ENCODE assay signal across 10 cellular contexts in genomic region chr3:179949428-179949827, GRCh38.
A peak's percentile ranks its signal among the peaks of the same experiment; 100 is the strongest.
DNase-seq lines count a peak whose midpoint lies in the region; ATAC-seq and TF ChIP-seq lines count a peak whose summit lies in the region.
"Had no signal": no experiment of that assay in that cellular context is flagged by ENCODE, and none has a peak within 500 bp of the region (broad histone marks: within the 10 kb centered on the region; RNA-seq: fewer than 3 reads in every experiment).

No MANE protein-coding gene starts in this region.

- peaks cover 32% of the 10 kb centered on the region for H3K4me1 ChIP-seq in DND-41 (ENCODE audit: insufficient read depth, low read length)

- H3K4me2 ChIP-seq in DND-41 (ENCODE audit: insufficient read depth, low read length), result no peak overlapping the region

- H3K27ac ChIP-seq in DND-41 (ENCODE audit: low read length) (peak overlapping the region; percentile 53), brain microvascular endothelial cell (no peak overlapping the region)

- H3K36me3 ChIP-seq in DND-41 (ENCODE audit: insufficient read depth, low read length) (peaks cover 14% of the 10 kb centered on the region), brain microvascular endothelial cell (replicated peaks) (no peaks in the 10 kb centered on the region)

- TF ChIP-seq CTCF in DND-41 (IDR thresholded peaks at IDR 0.05; ENCODE audit: borderline replicate concordance, extremely low read depth, low read length, poor library complexity, severe bottlenecking) (no peak), brain microvascular endothelial cell (IDR thresholded peaks at IDR 0.05; ENCODE audit: low read depth, low read length, missing control alignments) (no peak)

- no peaks in the 10 kb centered on the region for H3K9me3 ChIP-seq in DND-41 (ENCODE audit: insufficient read depth, low read length, severe bottlenecking)

- H3K79me2 ChIP-seq in DND-41 (ENCODE audit: insufficient read depth, low read length), result peaks cover 70% of the 10 kb centered on the region

- ATAC-seq in DND-41 (ENCODE audit: insufficient read depth, low read depth) (peak; percentile 39; the same call in 2 of the 3 replicates), GM21529 (IDR thresholded peaks at IDR 0.05; ENCODE audit: unreplicated experiment) (peak; percentile 94), HG03432 (IDR thresholded peaks at IDR 0.05; ENCODE audit: unreplicated experiment) (peak; percentile 85), GM21360 (IDR thresholded peaks at IDR 0.05; ENCODE audit: unreplicated experiment) (no peak)
- ATAC-seq: activated CD8-positive, alpha-beta T cell treated with anti-CD3 and anti-CD28 coated beads for 36 hours had no signal

- no peak overlapping the region for H3K4me3 ChIP-seq in DND-41 (ENCODE audit: low read depth in 1 of 2, low read length in 2 of 2)
- no peak overlapping the region for H3K4me3 ChIP-seq in brain microvascular endothelial cell (ENCODE audit: low read depth, low read length)

- H3K9ac ChIP-seq in DND-41 (ENCODE audit: low read depth, low read length), result no peak overlapping the region; the same call in 1 of the 2 replicates

- in situ Hi-C loops in brain microvascular endothelial cell (cut with HindIII; ENCODE audit: low pct_ligation_motif_present, low sequenced_read_pairs), result no loop called here

- no peaks in the 10 kb centered on the region for H4K20me1 ChIP-seq in DND-41 (ENCODE audit: insufficient read depth, low read length)

- H2AFZ ChIP-seq in DND-41 (ENCODE audit: low read depth, low read length), result no peak overlapping the region

- no peak for DNase-seq in DND-41
- peak; percentile 98 for DNase-seq in NCI-H526 treated with DMSO at 0.1 percent for 48 hours (lab: John Stamatoyannopoulos, UW)
- DNase-seq in cortex of kidney (lab: John Stamatoyannopoulos, UW), result no peak
- DNase-seq in stimulated activated CD8-positive, alpha-beta memory T cell treated with anti-CD3 and anti-CD28 coated beads, Interleukin-4, amount 100 ng/mL, for 48 hours, result no peak
- DNase-seq in brain microvascular endothelial cell, result no peak
- DNase-seq: activated CD8-positive, alpha-beta T cell treated with anti-CD3 and anti-CD28 coated beads for 36 hours; caudate nucleus had no signal

- H3K27me3 ChIP-seq in DND-41 (ENCODE audit: insufficient read depth, low read length, poor library complexity) (no peaks in the 10 kb centered on the region), brain microvascular endothelial cell (replicated peaks) (no peaks in the 10 kb centered on the region)
